2 cellular contexts compared by ENCODE assay signal in genomic region chr7:134804351-134804750, GRCh38.
TF ChIP-seq lines count a peak whose summit lies in the region.

No MANE protein-coding gene starts in this region.

TF ChIP-seq in liver, 16 proteins besides CTCF, POLR2A, EP300 and RAD21:
- TF ChIP-seq MAX (IDR thresholded peaks at IDR 0.05) (peak; percentile 9), HNF4A (conservative IDR thresholded peaks at IDR 0.05) (no peak)

TF ChIP-seq in HepG2, 621 proteins besides CTCF, POLR2A, EP300 and RAD21:
- no peak for TF ChIP-seq NFKBIZ (CRISPR knock-in tag; IDR thresholded peaks at IDR 0.05)
- no peak for TF ChIP-seq PTBP1 (IDR thresholded peaks at IDR 0.05; ENCODE audit: low read depth, low read length, poor library complexity, severe bottlenecking)
- no peak for TF ChIP-seq ATF7 (IDR thresholded peaks at IDR 0.05)
- TF ChIP-seq ATF7 (CRISPR knock-in tag; IDR thresholded peaks at IDR 0.05): no peak
- no peak for TF ChIP-seq ZNF225 (CRISPR knock-in tag; IDR thresholded peaks at IDR 0.05)
- TF ChIP-seq, protein P1, sequence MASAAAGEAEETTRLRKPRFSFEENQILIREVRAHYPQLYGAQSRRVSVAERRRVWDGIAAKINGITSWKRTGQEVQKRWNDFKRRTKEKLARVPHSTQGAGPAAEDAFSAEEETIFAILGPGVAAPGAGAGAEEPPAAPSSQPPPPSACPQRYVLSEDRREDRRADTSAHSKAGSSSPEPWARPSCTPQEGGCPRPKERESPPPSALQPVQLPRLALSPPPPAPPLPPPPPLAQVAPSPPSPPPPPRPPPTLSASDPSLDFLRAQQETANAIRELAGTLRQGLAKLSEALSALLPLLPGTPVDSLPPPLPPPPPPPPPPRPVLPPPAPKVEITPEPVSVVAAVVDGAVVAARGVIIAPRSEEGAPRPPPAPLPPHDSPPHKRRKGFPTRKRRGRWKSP (CRISPR knock-in tag; IDR thresholded peaks at IDR 0.05): no peak
- TF ChIP-seq NCOA5 (CRISPR knock-in tag; IDR thresholded peaks at IDR 0.05): no peak
- no peak for TF ChIP-seq AKAP8 (CRISPR knock-in tag; IDR thresholded peaks at IDR 0.05)
- no peak for TF ChIP-seq NKX3-1 (CRISPR knock-in tag; IDR thresholded peaks at IDR 0.05)
- TF ChIP-seq ZNF180 (CRISPR knock-in tag; IDR thresholded peaks at IDR 0.05; ENCODE audit: borderline replicate concordance, low read depth): no peak
- TF ChIP-seq ZC3H13 (CRISPR knock-in tag; IDR thresholded peaks at IDR 0.05): no peak
- TF ChIP-seq JUNB (CRISPR knock-in tag; IDR thresholded peaks at IDR 0.05; ENCODE audit: borderline replicate concordance): no peak
- TF ChIP-seq FOXP1 (IDR thresholded peaks at IDR 0.05): no peak
- no peak for TF ChIP-seq FOXP1 (CRISPR knock-in tag; IDR thresholded peaks at IDR 0.05)
